In genomic region chr18:79405781-79406575, GRCh38 we compare ENCODE assay signal across 8 cellular contexts. TPM values are rescaled to one million over a fixed set of nuclear protein-coding genes. Genes with fewer than 3 reads are reported as not detected.
DNase-seq lines count a peak whose midpoint lies in the region; ATAC-seq and TF ChIP-seq lines count a peak whose summit lies in the region.

No MANE protein-coding gene starts in this region.

- peak overlapping the region; percentile 19 for H3K27ac ChIP-seq in A673 (ENCODE audit: low read depth, low read length, poor library complexity, severe bottlenecking)

- intact Hi-C loops in A673 (cut with micrococcal nuclease; ENCODE audit: unreplicated experiment) (no loop called here), left cardiac atrium (cut with DNase I) (no loop called here)

- DNase-seq in A673 (ENCODE audit: low spot score) = no peak
- peak; percentile 41 for DNase-seq in Jurkat, Clone E6-1 (ENCODE audit: low read depth, low spot score)
- peak; percentile 88 for DNase-seq in activated CD8-positive, alpha-beta memory T cell treated with anti-CD3 and anti-CD28 coated beads, Interleukin-2, amount 50 U/mL, for 48 hours
- peak; percentile 74 for DNase-seq in left cardiac atrium
- peak; percentile 75 to 90 for DNase-seq in stimulated activated CD4-positive, alpha-beta T cell treated with anti-CD3 and anti-CD28 coated beads, Interleukin-4, amount 100 ng/mL, for 4 hours
- no peak for DNase-seq in HuH-7.5 (ENCODE audit: low spot score)
- no peak for DNase-seq in NCI-H1105 treated with DMSO at 0.1 percent for 48 hours (lab: John Stamatoyannopoulos, UW)

- no peak for TF ChIP-seq CTCF in A673 (conservative IDR thresholded peaks at IDR 0.05; ENCODE audit: low read depth, low read length)

- no peaks in the 10 kb centered on the region for H3K27me3 ChIP-seq in A673 (replicated peaks; ENCODE audit: insufficient read depth, low read depth, low read length, poor library complexity)

- BruUV-seq in A673 (replicated peaks; lab: Mats Ljungman, UMichigan) = no TSS peak

- ATAC-seq in GM19467 (IDR thresholded peaks at IDR 0.05; ENCODE audit: unreplicated experiment) (peak; percentile 68), left cardiac atrium (peak; percentile 28 to 61)

- H3K4me1 ChIP-seq in A673 (ENCODE audit: insufficient read depth, low read length, poor library complexity, severe bottlenecking) = peaks cover 39% of the 10 kb centered on the region

- CTCF ChIA-PET in A673 (lab: Charles Lee) = no interaction called here

- no peaks in the 10 kb centered on the region for H3K36me3 ChIP-seq in A673 (ENCODE audit: insufficient read depth, low read length, poor library complexity, severe bottlenecking)

- POLR2A ChIA-PET in A673 (lab: Charles Lee; ENCODE audit: low non-redundant PET) = no interaction called here

- H3K9me3 ChIP-seq in A673 (ENCODE audit: low read depth, low read length, poor library complexity, severe bottlenecking) = no peaks in the 10 kb centered on the region

- H3K4me3 ChIP-seq in A673 (ENCODE audit: low read depth, low read length, poor library complexity, severe bottlenecking) = no peak overlapping the region
- H3K4me3 ChIP-seq in Jurkat, Clone E6-1 (ENCODE audit: low read length) = no peak overlapping the region

RNA-seq across cellular contexts. Expression of gene NFATC1, which starts 10.2 kb away (rescaled TPM):
- total RNA-seq in A673 (2021) (10.4 and 13.5 TPM in 2 replicates), left cardiac atrium (10 to 100 TPM; 17.1 to 18.9 TPM)
- polyA plus RNA-seq in Jurkat, Clone E6-1 (2012; ENCODE audit: insufficient read depth, insufficient read length) = 21.7 TPM

Comparison
In these comparisons a context has a peak if more than half of its experiments do, and no peak if none do; other contexts are left out.
1. DNase-seq: peak in Jurkat, Clone E6-1 (single experiment), activated CD8-positive, alpha-beta memory T cell treated with anti-CD3 and anti-CD28 coated beads, Interleukin-2, amount 50 U/mL, for 48 hours (single experiment), left cardiac atrium (single experiment) and stimulated activated CD4-positive, alpha-beta T cell treated with anti-CD3 and anti-CD28 coated beads, Interleukin-4, amount 100 ng/mL, for 4 hours (2 of 2); none in A673 (single experiment), HuH-7.5 (single experiment) and NCI-H1105 treated with DMSO at 0.1 percent for 48 hours (single experiment).